Comparison of ENCODE assay signal across 28 cellular contexts in genomic region chr5:167358868-167359492, GRCh38.
"Had no signal": no experiment of that assay in that cellular context is flagged by ENCODE, and none has a peak within 500 bp of the region (broad histone marks: within the 10 kb centered on the region; RNA-seq: fewer than 3 reads in every experiment).

No MANE protein-coding gene starts in this region.

- H3K4me1 ChIP-seq: vagina had no signal

- H3K36me3 Mint-ChIP-seq: memory B cell, T-cell, type B pancreatic cell had no signal

- H3K4me1 Mint-ChIP-seq: memory B cell, T-cell had no signal

- ATAC-seq: activated CD8-positive, alpha-beta T cell treated with anti-CD3 and anti-CD28 coated beads, Interleukin-2, amount 10 ng/mL, durations not matched to agents 7 days and 5 days; activated naive CD4-positive, alpha-beta T cell treated with anti-CD3 and anti-CD28 coated beads, Interleukin-2, amount 50 U/mL, for 72 hours; esophagus mucosa; left cardiac atrium; mucosa of descending colon; T-cell had no signal

- H3K9me3 Mint-ChIP-seq: type B pancreatic cell had no signal

- H3K27me3 ChIP-seq: vagina had no signal

- H3K27ac Mint-ChIP-seq: activated CD8-positive, alpha-beta T cell treated with anti-CD3 and anti-CD28 coated beads, Interleukin-2, amount 10 ng/mL, durations not matched to agents 7 days and 5 days; activated naive CD4-positive, alpha-beta T cell treated with anti-CD3 and anti-CD28 coated beads, Interleukin-2, amount 50 U/mL, for 72 hours; memory B cell; nephron progenitor cell; T-cell; T-helper 2 cell treated with Interferon-gamma antibody and Interleukin-4, amounts not matched to agents 5 μg/mL and 100 μg/mL, for 36 hours; type B pancreatic cell had no signal

- H3K27me3 Mint-ChIP-seq: memory B cell, T-cell, type B pancreatic cell had no signal

- H3K27ac ChIP-seq: thoracic aorta, vagina, VCaP had no signal

- H3K4me3 ChIP-seq: mucosa of descending colon, thoracic aorta, vagina had no signal

- H3K4me3 Mint-ChIP-seq: activated CD8-positive, alpha-beta T cell treated with anti-CD3 and anti-CD28 coated beads, Interleukin-2, amount 10 ng/mL, durations not matched to agents 7 days and 5 days; memory B cell; nephron progenitor cell; T-cell; T-helper 2 cell treated with Interferon-gamma antibody and Interleukin-4, amounts not matched to agents 5 μg/mL and 100 μg/mL, for 36 hours; type B pancreatic cell had no signal

- H3K36me3 ChIP-seq: thoracic aorta, vagina had no signal

- H3K9me3 ChIP-seq: thoracic aorta, vagina had no signal

- DNase-seq: activated CD4-positive, alpha-beta T cell treated with anti-CD3 and anti-CD28 coated beads for 1 hour; activated CD4-positive, alpha-beta T cell treated with anti-CD3 and anti-CD28 coated beads, Interleukin-2, amount 50 U/mL, for 1 hour; activated CD8-positive, alpha-beta T cell treated with anti-CD3 and anti-CD28 coated beads, Interleukin-2, amount 10 ng/mL, durations not matched to agents 7 days and 5 days; activated gamma-delta T cell treated with Interleukin-2 at 50 U/mL for 16 hours; aorta; central memory CD4-positive, alpha-beta T cell; dermis blood vessel endothelial cell; effector memory CD4-positive, alpha-beta T cell; foreskin melanocyte; glutamatergic neuron; hippocampal formation; left cardiac atrium; mucosa of descending colon; nephron progenitor cell; retina; stimulated activated CD4-positive, alpha-beta T cell treated with anti-CD3 and anti-CD28 coated beads, Interleukin-4, amount 100 ng/mL, for 1 hour; stimulated activated naive CD4-positive, alpha-beta T cell; T-cell had no signal

- FAIRE-seq: endothelial cell of umbilical vein, islet of Langerhans had no signal
